In the genomic region with DNA sequence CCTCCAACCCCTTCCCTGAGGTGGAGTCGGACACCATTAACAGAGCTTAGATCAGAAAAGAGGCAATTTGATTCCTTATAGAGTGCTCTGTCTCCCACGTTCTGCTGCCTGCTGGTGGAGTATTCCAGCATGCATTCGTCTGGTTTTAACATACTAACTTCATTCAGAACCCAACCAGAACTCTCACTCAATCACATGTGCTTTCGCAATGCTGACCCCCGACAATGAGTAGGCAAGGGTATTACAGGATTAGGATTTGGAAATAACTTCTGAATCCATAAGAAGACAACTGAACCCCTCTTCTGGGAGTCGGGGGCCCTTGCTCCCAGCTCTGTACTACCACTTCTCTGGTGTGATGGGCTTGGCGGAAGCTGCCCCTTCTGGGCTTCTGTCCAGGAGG, we compare ENCODE assay signal across 21 cellular contexts. TPM values are rescaled to one million over a fixed set of nuclear protein-coding genes. Genes with fewer than 3 reads are reported as not detected.
"Had no signal": no experiment of that assay in that cellular context is flagged by ENCODE, and none has a peak within 500 bp of the region (broad histone marks: within the 10 kb centered on the region; RNA-seq: fewer than 3 reads in every experiment).

No MANE protein-coding gene starts in this region.

- H3K4me3 ChIP-seq: MG63 had no signal

- H3K27me3 ChIP-seq: MG63 had no signal

- DNase-seq: KBM-7, MG63, NCI-H1092 treated with DMSO at 0.1 percent for 48 hours, NCI-H1436, NCI-H187, NCI-H2029, NCI-H2081 treated with DMSO at 0.1 percent for 48 hours, NCI-H2171, NCI-H226, NCI-H446, NCI-H510A, NCI-H524 treated with DMSO at 0.1 percent for 48 hours, NCI-H69, NCI-H774, Right ventricle myocardium superior, RPMI8226 had no signal

- ATAC-seq: SK-N-SH treated with all-trans-retinoic acid at 6 μM for 48 hours had no signal

- FAIRE-seq: RCC 7860 had no signal

- H3K36me3 ChIP-seq: MG63 had no signal

- H3K9me3 ChIP-seq: MG63 had no signal

RNA-seq across cellular contexts. Expression of gene HABP2, which starts 55.6 kb away (rescaled TPM):
- total RNA-seq: HT1080, LHCN-M2, SK-MEL-5 had no signal
